In genomic region chr6:56399672-56400263, GRCh38 we compare ENCODE assay signal across 19 cellular contexts.
A peak's percentile ranks its signal among the peaks of the same experiment; 100 is the strongest.
DNase-seq lines count a peak whose midpoint lies in the region; ATAC-seq, FAIRE-seq and TF ChIP-seq lines count a peak whose summit lies in the region.
"Had no signal": no experiment of that assay in that cellular context is flagged by ENCODE, and none has a peak within 500 bp of the region (broad histone marks: within the 10 kb centered on the region; RNA-seq: fewer than 3 reads in every experiment).

No MANE protein-coding gene starts in this region.

- FAIRE-seq in urothelium cell line (lab: Jason Lieb, UNC) = peak; percentile 27
- FAIRE-seq: K562 had no signal

- TF ChIP-seq CTCF in gastroesophageal sphincter (IDR thresholded peaks at IDR 0.05) = no peak
- no peak for TF ChIP-seq CTCF in RWPE1 (conservative IDR thresholded peaks at IDR 0.05; ENCODE audit: low read depth)

- no peak for TF ChIP-seq EP300 in gastroesophageal sphincter (IDR thresholded peaks at IDR 0.05)

- no peak for TF ChIP-seq POLR2A in gastroesophageal sphincter (IDR thresholded peaks at IDR 0.05)

- no peaks in the 10 kb centered on the region for H3K9me3 ChIP-seq in gastroesophageal sphincter
- H3K9me3 ChIP-seq: colonic mucosa had no signal

- ATAC-seq in gastroesophageal sphincter = no peak
- ATAC-seq in HG03460 (IDR thresholded peaks at IDR 0.05; ENCODE audit: unreplicated experiment) = no peak
- ATAC-seq: esophagus mucosa, K562, T-helper 17 cell had no signal

- H3K4me3 ChIP-seq in gastroesophageal sphincter = no peak overlapping the region
- H3K4me3 ChIP-seq: colonic mucosa, GM23248, K562, spleen had no signal

- H3K27ac ChIP-seq in gastroesophageal sphincter (no peak overlapping the region), RWPE1 (no peak overlapping the region)
- H3K27ac ChIP-seq: colonic mucosa, GM23248, spleen had no signal

- WGBS in gastroesophageal sphincter (ENCODE audit: low coverage in 1 of 2), 2 donors = 48 to 54% methylated on average over 3 to 4 of the region's 10 CpGs

- DNase-seq in LoVo (ENCODE audit: low spot score) = peak; percentile 83
- DNase-seq in NCI-H526 (lab: John Stamatoyannopoulos, UW) = peak; percentile 68
- peak; percentile 64 for DNase-seq in islet precursor cell
- no peak for DNase-seq in urothelium cell line (ENCODE audit: low spot score)
- no peak for DNase-seq in SKM-1 treated with dmso at 0.1 percent for 144 hours (lab: John Stamatoyannopoulos, UW; ENCODE audit: unreplicated experiment)
- DNase-seq in RWPE1 (ENCODE audit: low spot score) = no peak
- DNase-seq: activated T-cell treated with anti-CD3 and anti-CD28 coated beads, Interleukin-2, amount 50 U/mL, for 48 hours; CD4-positive, CD25-positive, alpha-beta regulatory T cell; colonic mucosa; GM23248; hypothalamus; NCI-H2107; occipital lobe; spleen; T-helper 17 cell had no signal

- peaks cover 4 to 17% (median 9%) of the 10 kb centered on the region in 3 donors for H3K4me1 ChIP-seq in gastroesophageal sphincter
- H3K4me1 ChIP-seq: colonic mucosa, spleen had no signal

- POLR2A ChIA-PET in RWPE1 (lab: Yijun Ruan, JAX; ENCODE audit: low non-redundant PET) = no interaction called here

- CTCF ChIA-PET in RWPE1 (lab: Yijun Ruan, JAX) = no interaction called here

- H3K36me3 ChIP-seq in gastroesophageal sphincter = no peaks in the 10 kb centered on the region
- H3K36me3 ChIP-seq: colonic mucosa, spleen had no signal

- no peaks in the 10 kb centered on the region for H3K27me3 ChIP-seq in gastroesophageal sphincter
- H3K27me3 ChIP-seq: colonic mucosa, spleen had no signal

Comparison
In these comparisons a context has a peak if more than half of its experiments do, and no peak if none do; other contexts are left out.
1. DNase-seq: peak in LoVo (single experiment), NCI-H526 (2 of 2) and islet precursor cell (single experiment); none in urothelium cell line (single experiment), SKM-1 treated with dmso at 0.1 percent for 144 hours (single experiment) and RWPE1 (single experiment).